11 cellular contexts compared by ENCODE assay signal in genomic region chr21:36910581-36911307, GRCh38. TPM values are rescaled to one million over a fixed set of nuclear protein-coding genes. Genes with fewer than 3 reads are reported as not detected.
DNase-seq lines count a peak whose midpoint lies in the region; ATAC-seq and TF ChIP-seq lines count a peak whose summit lies in the region.
"Had no signal": no experiment of that assay in that cellular context is flagged by ENCODE, and none has a peak within 500 bp of the region (broad histone marks: within the 10 kb centered on the region; RNA-seq: fewer than 3 reads in every experiment).

No MANE protein-coding gene starts in this region.

- H4K20me1 ChIP-seq in neural progenitor cell (ENCODE audit: low read depth) = no peaks in the 10 kb centered on the region

- H3K27ac ChIP-seq in neural progenitor cell (no peak overlapping the region), body of pancreas (no peak overlapping the region)
- H3K27ac ChIP-seq: parathyroid adenoma, testis had no signal

- H3K9ac ChIP-seq in neural progenitor cell = no peak overlapping the region
- H3K9ac ChIP-seq: parathyroid adenoma had no signal

- peak; percentile 14 for ATAC-seq in esophagus mucosa
- no peak for ATAC-seq in body of pancreas
- ATAC-seq: GM23338 had no signal

- H3F3A ChIP-seq in neural progenitor cell (ENCODE audit: low read depth) = no peaks in the 10 kb centered on the region

- H3K4me1 Mint-ChIP-seq in neural progenitor cell = peaks cover 14% of the 10 kb centered on the region

- TF ChIP-seq CTCF in neural progenitor cell (IDR thresholded peaks at IDR 0.05) (no peak), body of pancreas (IDR thresholded peaks at IDR 0.05) (no peak)

- peaks cover 6% of the 10 kb centered on the region for H3K27me3 Mint-ChIP-seq in neural progenitor cell (ENCODE audit: insufficient read depth, low read depth)

- H3K27me3 ChIP-seq in neural progenitor cell (no peaks in the 10 kb centered on the region), body of pancreas (no peaks in the 10 kb centered on the region)
- H3K27me3 ChIP-seq: testis had no signal

- H3K79me2 ChIP-seq in neural progenitor cell (ENCODE audit: low read depth) = no peaks in the 10 kb centered on the region

- no peaks in the 10 kb centered on the region for H3K9me3 ChIP-seq in neural progenitor cell (ENCODE audit: low read depth)
- H3K9me3 ChIP-seq in body of pancreas = no peaks in the 10 kb centered on the region
- H3K9me3 ChIP-seq: testis had no signal

- WGBS in body of pancreas, 2 donors = 93 to 95% methylated on average over 17 of the region's 17 CpGs

- no peaks in the 10 kb centered on the region for H3K36me3 Mint-ChIP-seq in neural progenitor cell

- H3K9me3 Mint-ChIP-seq in neural progenitor cell = no peaks in the 10 kb centered on the region
- H3K9me3 Mint-ChIP-seq: GM23338 had no signal

- DNase-seq in EH (ENCODE audit: low read depth) (peak; percentile 33), NCI-H2196 (lab: John Stamatoyannopoulos, UW; ENCODE audit: unreplicated experiment) (peak; percentile 60), neural progenitor cell (ENCODE audit: low spot score) (no peak), body of pancreas (no peak), DMS79 treated with DMSO at 0.1 percent for 48 hours (lab: John Stamatoyannopoulos, UW) (no peak), COLO668 (lab: John Stamatoyannopoulos, UW; ENCODE audit: unreplicated experiment) (no peak)
- DNase-seq: activated CD4-positive, alpha-beta T cell treated with anti-CD3 and anti-CD28 coated beads, Interleukin-2, amount 50 U/mL, for 1 hour; testis had no signal

- no peaks in the 10 kb centered on the region for H3K4me1 ChIP-seq in neural progenitor cell
- H3K4me1 ChIP-seq in body of pancreas = peaks cover 14% of the 10 kb centered on the region
- H3K4me1 ChIP-seq: parathyroid adenoma, testis had no signal

- intact Hi-C loops in body of pancreas (cut with DNase I) = no loop called here

- H3K27ac Mint-ChIP-seq in neural progenitor cell = peak overlapping the region; percentile 33
- H3K27ac Mint-ChIP-seq: GM23338 had no signal

- no peaks in the 10 kb centered on the region for H3K36me3 ChIP-seq in neural progenitor cell
- H3K36me3 ChIP-seq in body of pancreas (replicated peaks in 1 of 2; ENCODE audit: insufficient read depth in 1 of 2, low read depth in 2 of 2) = no peaks in the 10 kb centered on the region

- no peak overlapping the region for H3K4me2 ChIP-seq in neural progenitor cell
- H3K4me2 ChIP-seq: GM23338 had no signal

- H3K4me3 Mint-ChIP-seq in neural progenitor cell = no peak overlapping the region
- H3K4me3 Mint-ChIP-seq: GM23338 had no signal

- TF ChIP-seq POLR2A in body of pancreas (IDR thresholded peaks at IDR 0.05) = no peak

- H3K4me3 ChIP-seq in neural progenitor cell (no peak overlapping the region), body of pancreas (no peak overlapping the region)
- H3K4me3 ChIP-seq: GM23338, testis had no signal

- no peak overlapping the region for H2AFZ ChIP-seq in neural progenitor cell (replicated peaks)
- H2AFZ ChIP-seq: GM23338, parathyroid adenoma had no signal

RNA-seq across cellular contexts. Expression of gene HLCS, which starts 55.7 kb away (rescaled TPM):
- total RNA-seq in esophagus mucosa = 11.6 TPM
- 20.4 and 25.0 TPM in 2 replicates for total RNA-seq in neural progenitor cell (ENCODE audit: low replicate concordance)
- 10 to 100 TPM; 27.2 to 38.6 TPM for total RNA-seq in body of pancreas

Comparison
In these comparisons a context has a peak if more than half of its experiments do, and no peak if none do; other contexts are left out.
1. DNase-seq: peak in EH (single experiment) and NCI-H2196 (single experiment); none in neural progenitor cell (single experiment), body of pancreas (0 of 4), DMS79 treated with DMSO at 0.1 percent for 48 hours (single experiment) and COLO668 (single experiment).